In the genomic region with DNA sequence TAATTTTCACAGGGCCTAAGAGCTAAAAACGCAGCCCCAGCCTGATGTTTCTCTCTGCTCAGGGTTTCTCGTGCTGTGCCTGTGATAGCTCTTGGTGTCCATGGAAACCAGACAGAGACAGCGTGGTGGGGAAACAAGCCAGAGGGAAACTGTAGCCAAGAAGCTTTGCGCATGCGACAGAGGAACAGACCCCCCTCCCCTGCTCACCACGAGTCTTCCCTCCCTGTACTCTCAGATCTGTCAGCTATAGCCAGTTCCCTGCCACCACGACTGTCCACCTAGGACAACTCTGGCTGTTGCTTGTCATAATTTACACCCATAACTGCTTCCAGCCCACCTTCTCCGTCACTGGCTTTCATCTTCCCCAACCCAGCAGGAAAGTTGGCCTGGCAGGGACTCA, we compare ENCODE assay signal across 9 cellular contexts. TPM values are rescaled to one million over a fixed set of nuclear protein-coding genes. Genes with fewer than 3 reads are reported as not detected.
A peak's percentile ranks its signal among the peaks of the same experiment; 100 is the strongest.
DNase-seq lines count a peak whose midpoint lies in the region; ATAC-seq and TF ChIP-seq lines count a peak whose summit lies in the region.
"Had no signal": no experiment of that assay in that cellular context is flagged by ENCODE, and none has a peak within 500 bp of the region (broad histone marks: within the 10 kb centered on the region; RNA-seq: fewer than 3 reads in every experiment).

No MANE protein-coding gene starts in this region.

- no peak overlapping the region for H3K18ac ChIP-seq in mesendoderm (ENCODE audit: low read length)

- H2BK15ac ChIP-seq in mesendoderm (replicated peaks; ENCODE audit: low read depth), result no peak overlapping the region

- no peaks in the 10 kb centered on the region for H3K4me1 ChIP-seq in mesendoderm (ENCODE audit: control insufficient read depth, low read depth, low read length)

- H3K4me3 ChIP-seq in AG10803 (ENCODE audit: low read length), result no peak overlapping the region
- no peak overlapping the region for H3K4me3 ChIP-seq in choroid plexus epithelial cell (ENCODE audit: low read depth, low read length)
- H3K4me3 ChIP-seq in mesendoderm (ENCODE audit: low read length), result no peak overlapping the region

- no peaks in the 10 kb centered on the region for H3K79me2 ChIP-seq in mesendoderm (ENCODE audit: control insufficient read depth, insufficient read depth, low read length)

- no peak overlapping the region for H4K5ac ChIP-seq in mesendoderm (ENCODE audit: low read length)

- WGBS in mesendoderm (ENCODE audit: extremely low coverage, insufficient coverage, low lambda C conversion rate), result no CpG with 5 or more reads among the region's 8 CpGs

- no peak overlapping the region for H3K9ac ChIP-seq in mesendoderm (ENCODE audit: low read length)

- H2BK5ac ChIP-seq in mesendoderm (ENCODE audit: low read length), result no peak overlapping the region

- no peak overlapping the region for H4K8ac ChIP-seq in mesendoderm (ENCODE audit: low read depth, low read length)

- no peak overlapping the region for H3K4me2 ChIP-seq in mesendoderm (ENCODE audit: low read length)

- no peaks in the 10 kb centered on the region for H3K79me1 ChIP-seq in mesendoderm (ENCODE audit: low read length)

- DNase-seq in AG10803 (ENCODE audit: low read depth), result peak; percentile 26
- peak; percentile 64 for DNase-seq in NCI-H2081 treated with DMSO at 0.1 percent for 48 hours (lab: John Stamatoyannopoulos, UW)
- DNase-seq in choroid plexus epithelial cell (ENCODE audit: low read depth), result peak; percentile 47
- DNase-seq in mesendoderm, result peak; percentile 49
- no peak for DNase-seq in natural killer cell
- no peak for DNase-seq in SIG-M5 (lab: John Stamatoyannopoulos, UW)
- DNase-seq in NCI-H774 (lab: John Stamatoyannopoulos, UW), result no peak
- DNase-seq: immature natural killer cell had no signal

- H3K27me3 Mint-ChIP-seq in natural killer cell (ENCODE audit: low read depth in 2 of 2), result peaks cover 16 to 18% of the 10 kb centered on the region in 2 donors

- ATAC-seq in HG03175 (IDR thresholded peaks at IDR 0.05; ENCODE audit: unreplicated experiment), result no peak
- ATAC-seq in natural killer cell, result no peak

- no peaks in the 10 kb centered on the region for H3K36me3 ChIP-seq in mesendoderm (ENCODE audit: control insufficient read depth, insufficient read depth, low read length)

- H3K27ac ChIP-seq in mesendoderm (ENCODE audit: low read depth, low read length), result no peak overlapping the region

- H3K4me3 Mint-ChIP-seq in natural killer cell, result no peak overlapping the region
- H3K4me3 Mint-ChIP-seq: immature natural killer cell had no signal

- H3K56ac ChIP-seq in mesendoderm (ENCODE audit: low read length), result peak overlapping the region; percentile 10

- H3K23ac ChIP-seq in mesendoderm (ENCODE audit: low read length), result no peak overlapping the region

- H3K27ac Mint-ChIP-seq in natural killer cell, result no peak overlapping the region
- H3K27ac Mint-ChIP-seq: immature natural killer cell had no signal

- no peaks in the 10 kb centered on the region for H3K27me3 ChIP-seq in mesendoderm (ENCODE audit: insufficient read depth, low read length, poor library complexity)

- no peak for TF ChIP-seq CTCF in AG10803 (conservative IDR thresholded peaks at IDR 0.05; ENCODE audit: low read length)
- TF ChIP-seq CTCF in choroid plexus epithelial cell (conservative IDR thresholded peaks at IDR 0.05; ENCODE audit: low read depth, low read length), result no peak
- no peak for TF ChIP-seq CTCF in natural killer cell (IDR thresholded peaks at IDR 0.05)

- H3K9me3 Mint-ChIP-seq in natural killer cell, result no peaks in the 10 kb centered on the region
- H3K9me3 Mint-ChIP-seq: immature natural killer cell had no signal

- H2BK120ac ChIP-seq in mesendoderm (ENCODE audit: low read depth, low read length), result no peak overlapping the region

- H3K4ac ChIP-seq in mesendoderm (ENCODE audit: low read depth, low read length), result no peak overlapping the region

- no peaks in the 10 kb centered on the region for H3K4me1 Mint-ChIP-seq in natural killer cell
- H3K4me1 Mint-ChIP-seq: immature natural killer cell had no signal

- no peaks in the 10 kb centered on the region for H3K36me3 Mint-ChIP-seq in natural killer cell
- H3K36me3 Mint-ChIP-seq: immature natural killer cell had no signal

- intact Hi-C loops in natural killer cell (cut with micrococcal nuclease), result no loop called here

- no peak overlapping the region for H2AK5ac ChIP-seq in mesendoderm (ENCODE audit: low read length)

RNA-seq across cellular contexts. Expression of a gene that starts 13.2 kb away (rescaled TPM):
- 1.5 TPM for polyA plus RNA-seq in mesendoderm (2013, experiment 1 of 2)
- 1.6 TPM for polyA plus RNA-seq in mesendoderm (2013, experiment 2 of 2)
- total RNA-seq in natural killer cell, result 10 to 100 TPM; 14.1 to 19.7 (median 16.6) TPM

RNA-seq across cellular contexts. Expression of a gene that starts 57.0 kb away (rescaled TPM):
- 1.4 TPM for polyA plus RNA-seq in mesendoderm (2013, experiment 1 of 2)
- 1.4 TPM for polyA plus RNA-seq in mesendoderm (2013, experiment 2 of 2)
- total RNA-seq in natural killer cell, result under 1 TPM in 1 of 3 donors, not detected in 2; 0.05 TPM

Comparison
In these comparisons a context has a peak if more than half of its experiments do, and no peak if none do; other contexts are left out.
1. DNase-seq: peak in AG10803 (single experiment), NCI-H2081 treated with DMSO at 0.1 percent for 48 hours (single experiment), choroid plexus epithelial cell (single experiment) and mesendoderm (single experiment); none in natural killer cell (single experiment), SIG-M5 (single experiment) and NCI-H774 (single experiment).